Comparison of ENCODE assay signal across 18 cellular contexts in the genomic region with DNA sequence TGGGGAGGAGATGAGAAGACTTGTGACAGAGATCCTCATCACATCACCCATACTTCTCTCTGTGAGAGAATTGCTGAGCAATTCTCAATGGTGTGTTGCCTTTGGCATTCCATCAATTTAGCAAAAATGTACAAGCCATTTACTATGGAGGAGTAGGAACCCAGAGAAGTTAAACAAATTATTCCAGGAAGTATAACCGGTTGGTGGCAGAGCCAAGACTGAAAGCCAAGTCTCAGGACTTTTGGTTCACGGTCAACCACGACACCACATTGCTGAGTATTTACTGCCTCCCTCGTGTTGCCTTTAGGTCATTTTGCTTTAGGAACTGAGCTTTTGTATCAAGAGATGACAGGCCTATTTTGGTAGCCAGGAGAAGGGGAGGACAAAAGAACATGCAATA.
"Had no signal": no experiment of that assay in that cellular context is flagged by ENCODE, and none has a peak within 500 bp of the region (broad histone marks: within the 10 kb centered on the region; RNA-seq: fewer than 3 reads in every experiment).

No MANE protein-coding gene starts in this region.

- H3K27ac ChIP-seq: foreskin keratinocyte, parathyroid adenoma, psoas muscle, sigmoid colon, transverse colon had no signal

- DNase-seq: effector memory CD8-positive, alpha-beta T cell; esophagus squamous epithelium; foreskin keratinocyte; head of caudate nucleus; hippocampal formation; kidney glomerular epithelial cell; mesendoderm; naive B cell; psoas muscle; retina; sigmoid colon; stimulated activated CD4-positive, alpha-beta T cell treated with anti-CD3 and anti-CD28 coated beads, Interleukin-2, amount 100 ng/mL, for 24 hours; stimulated activated CD4-positive, alpha-beta T cell treated with anti-CD3 and anti-CD28 coated beads, Interleukin-4, amount 100 ng/mL, for 4 hours; stimulated activated naive B cell treated with anti-CD40 and anti-IgM and Interleukin-4, amounts not matched to agents 10 μg/mL and 1 μg/mL and 100 μg/mL, for 72 hours; stimulated activated naive CD8-positive, alpha-beta T cell treated with anti-CD3 and anti-CD28 coated beads, Interleukin-15, amount 100 ng/mL, for 72 hours; transverse colon had no signal

- H3K9ac ChIP-seq: parathyroid adenoma had no signal

- H3K9me3 ChIP-seq: esophagus squamous epithelium, psoas muscle, sigmoid colon, transverse colon had no signal

- H2AFZ ChIP-seq: parathyroid adenoma had no signal

- H3K79me2 ChIP-seq: parathyroid adenoma had no signal

- H3K27me3 ChIP-seq: esophagus squamous epithelium, foreskin keratinocyte, sigmoid colon, transverse colon had no signal

- H3K4me3 ChIP-seq: esophagus squamous epithelium, psoas muscle, sigmoid colon, skin epidermis, transverse colon had no signal

- H3K4me1 ChIP-seq: esophagus squamous epithelium, foreskin keratinocyte, parathyroid adenoma, psoas muscle, sigmoid colon had no signal

- H3K36me3 ChIP-seq: esophagus squamous epithelium, sigmoid colon, transverse colon had no signal

- ATAC-seq: effector memory CD8-positive, alpha-beta T cell; foreskin keratinocyte; psoas muscle; stimulated activated naive B cell treated with anti-CD40 and anti-IgM and Interleukin-4, amounts not matched to agents 10 μg/mL and 1 μg/mL and 100 μg/mL, for 72 hours; stimulated activated naive CD8-positive, alpha-beta T cell treated with anti-CD3 and anti-CD28 coated beads, Interleukin-15, amount 100 ng/mL, for 72 hours had no signal
